Comparison of ENCODE assay signal across 24 cellular contexts in the genomic region with DNA sequence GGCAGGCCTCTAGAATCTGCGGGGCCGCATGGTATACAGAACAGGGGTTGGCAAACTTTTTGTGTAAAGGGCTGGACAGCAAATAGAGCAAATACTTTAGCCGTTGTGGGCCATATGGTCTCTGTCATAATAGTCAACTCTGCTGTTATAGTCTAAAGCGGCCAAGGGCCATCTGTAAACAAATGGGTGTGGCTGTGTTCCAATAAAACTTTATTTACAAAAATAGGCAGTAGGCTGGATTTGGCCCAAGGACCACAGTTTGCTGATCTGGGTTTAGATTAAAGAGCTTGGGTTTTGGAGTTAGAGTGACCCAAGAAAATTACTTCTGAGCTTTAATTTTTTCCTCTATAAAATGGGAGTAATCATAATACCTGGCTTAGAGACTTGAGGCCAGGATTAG. TPM values are rescaled to one million over a fixed set of nuclear protein-coding genes. Genes with fewer than 3 reads are reported as not detected.
A peak's percentile ranks its signal among the peaks of the same experiment; 100 is the strongest.
DNase-seq lines count a peak whose midpoint lies in the region; ATAC-seq, FAIRE-seq and TF ChIP-seq lines count a peak whose summit lies in the region.
"Had no signal": no experiment of that assay in that cellular context is flagged by ENCODE, and none has a peak within 500 bp of the region (broad histone marks: within the 10 kb centered on the region; RNA-seq: fewer than 3 reads in every experiment).

No MANE protein-coding gene starts in this region.

- H3K23ac ChIP-seq in IMR-90 (ENCODE audit: low read depth, low read length): peak overlapping the region; percentile 10; the same call in 1 of the 2 replicates

- H3K4me3 Mint-ChIP-seq in mesothelial cell of epicardium (no peak overlapping the region), osteocyte (ENCODE audit: unreplicated experiment) (no peak overlapping the region), neural progenitor cell (no peak overlapping the region)
- H3K4me3 Mint-ChIP-seq: activated naive CD4-positive, alpha-beta T cell treated with anti-CD3 and anti-CD28 coated beads, Interleukin-2, amount 10 ng/mL, durations not matched to agents 7 days and 5 days; activated T-cell treated with anti-CD3 and anti-CD28 coated beads, Interleukin-2, amount 50 U/mL, for 72 hours; CD8-positive, alpha-beta T cell had no signal

- H3K9me3 ChIP-seq in IMR-90 (ENCODE audit: control insufficient read depth, insufficient read depth, low read length) (no peaks in the 10 kb centered on the region), K562 (replicated peaks; ENCODE audit: control insufficient read depth, insufficient read depth, low read depth, low read length) (no peaks in the 10 kb centered on the region), tibial artery (no peaks in the 10 kb centered on the region), neural progenitor cell (ENCODE audit: low read depth) (no peaks in the 10 kb centered on the region)

- H3K36me3 ChIP-seq in IMR-90 (ENCODE audit: control insufficient read depth, insufficient read depth, low read length) (peaks cover 59% of the 10 kb centered on the region; the same call in 1 of the 2 replicates), K562 (ENCODE audit: control insufficient read depth, insufficient read depth, low read length) (no peaks in the 10 kb centered on the region), tibial artery (peaks cover 0 to 14% (median 14%) of the 10 kb centered on the region in 3 donors), neural progenitor cell (no peaks in the 10 kb centered on the region)
- H3K36me3 ChIP-seq: cardiac muscle cell had no signal

- TF ChIP-seq POLR2A in IMR-90 (IDR thresholded peaks at IDR 0.05; ENCODE audit: low read depth, low read length): no peak
- TF ChIP-seq POLR2A in K562 (conservative IDR thresholded peaks at IDR 0.05): no peak

- H3K18ac ChIP-seq in IMR-90 (ENCODE audit: low read depth, low read length): peak overlapping the region; percentile 62

- dilution Hi-C loops in IMR-90 (cut with HindIII; ENCODE audit: low sequenced_read_pairs, unreplicated experiment): no loop called here

- TF ChIP-seq RAD21 in IMR-90 (IDR thresholded peaks at IDR 0.05; ENCODE audit: low read length) (no peak), K562 (CRISPR knock-in tag; conservative IDR thresholded peaks at IDR 0.05 in 1 of 2, IDR thresholded peaks at IDR 0.05 in 1 of 2) (no peak)

- POLR2A ChIA-PET in IMR-90 (lab: Charles Lee; ENCODE audit: unreplicated experiment) (no interaction called here), K562 (lab: Yijun Ruan, JAX) (no interaction called here)

- peaks cover 46% of the 10 kb centered on the region for H3K4me1 Mint-ChIP-seq in mesothelial cell of epicardium
- peaks cover 64% of the 10 kb centered on the region for H3K4me1 Mint-ChIP-seq in osteocyte (ENCODE audit: unreplicated experiment)
- peaks cover 22% of the 10 kb centered on the region for H3K4me1 Mint-ChIP-seq in neural progenitor cell
- H3K4me1 Mint-ChIP-seq: activated naive CD4-positive, alpha-beta T cell treated with anti-CD3 and anti-CD28 coated beads, Interleukin-2, amount 10 ng/mL, durations not matched to agents 7 days and 5 days had no signal

- H3K9me3 Mint-ChIP-seq in mesothelial cell of epicardium: no peaks in the 10 kb centered on the region
- H3K9me3 Mint-ChIP-seq in osteocyte (ENCODE audit: unreplicated experiment): no peaks in the 10 kb centered on the region
- no peaks in the 10 kb centered on the region for H3K9me3 Mint-ChIP-seq in neural progenitor cell
- H3K9me3 Mint-ChIP-seq: activated naive CD4-positive, alpha-beta T cell treated with anti-CD3 and anti-CD28 coated beads, Interleukin-2, amount 10 ng/mL, durations not matched to agents 7 days and 5 days; activated T-cell treated with anti-CD3 and anti-CD28 coated beads, Interleukin-2, amount 50 U/mL, for 72 hours; CD8-positive, alpha-beta T cell had no signal

- H3K9me1 ChIP-seq in IMR-90 (ENCODE audit: insufficient read depth, low read length): peaks cover 26% of the 10 kb centered on the region
- no peaks in the 10 kb centered on the region for H3K9me1 ChIP-seq in K562 (ENCODE audit: control insufficient read depth, insufficient read depth, low read length)

- DNase-seq in IMR-90 (no peak), K562 (ENCODE audit: extremely low read depth in 1 of 4, low spot score in 3 of 4) (no peak), mesothelial cell of epicardium (ENCODE audit: low spot score in 2 of 2, unreplicated experiment in 2 of 2) (no peak), tibial artery (no peak), osteocyte (ENCODE audit: extremely low spot score, unreplicated experiment) (no peak), neural progenitor cell (ENCODE audit: low spot score) (no peak)
- DNase-seq: activated CD4-positive, alpha-beta T cell treated with anti-CD3 and anti-CD28 coated beads for 4 hours; activated naive CD4-positive, alpha-beta T cell treated with anti-CD3 and anti-CD28 coated beads, Interleukin-2, amount 10 ng/mL, durations not matched to agents 7 days and 5 days; activated T-cell treated with anti-CD3 and anti-CD28 coated beads, Interleukin-2, amount 50 U/mL, for 72 hours; amygdala; CD8-positive, alpha-beta T cell; dermis blood vessel endothelial cell; DMS53; kidney; NCI-H2029 treated with DMSO at 0.1 percent for 48 hours; NCI-H345; substantia nigra had no signal

- H2BK5ac ChIP-seq in IMR-90 (ENCODE audit: low read depth, low read length, poor library complexity, severe bottlenecking): peak overlapping the region; percentile 64

- in situ Hi-C loops in IMR-90 (cut with MboI; ENCODE audit: low sequenced_read_pairs) (no loop called here), K562 (cut with MboI) (no loop called here)

- no peak for FAIRE-seq in K562 (lab: Jason Lieb, UNC)
- FAIRE-seq: frontal cortex, kidney had no signal

- H2BK20ac ChIP-seq in IMR-90 (ENCODE audit: low read depth, low read length): peak overlapping the region; percentile 69

- H2AK9ac ChIP-seq in IMR-90 (replicated peaks; ENCODE audit: low read depth, low read length, poor library complexity): no peak overlapping the region

- peak overlapping the region; percentile 37; the same call in 1 of the 2 replicates for H3K9ac ChIP-seq in IMR-90 (ENCODE audit: low read depth, low read length)
- H3K9ac ChIP-seq in K562 (ENCODE audit: insufficient read depth in 1 of 2, low read depth in 2 of 2, low read length in 2 of 2): no peak overlapping the region
- H3K9ac ChIP-seq in neural progenitor cell: no peak overlapping the region

- H3K27me3 Mint-ChIP-seq in mesothelial cell of epicardium (ENCODE audit: low read depth) (no peaks in the 10 kb centered on the region), osteocyte (ENCODE audit: unreplicated experiment) (no peaks in the 10 kb centered on the region), neural progenitor cell (ENCODE audit: insufficient read depth, low read depth) (peaks cover 2% of the 10 kb centered on the region)

- H3K14ac ChIP-seq in IMR-90 (replicated peaks; ENCODE audit: low read depth, low read length): no peak overlapping the region

- H3K79me2 ChIP-seq in K562 (ENCODE audit: control insufficient read depth, insufficient read depth, low read length) (no peaks in the 10 kb centered on the region), neural progenitor cell (ENCODE audit: low read depth) (no peaks in the 10 kb centered on the region)

- peak overlapping the region; percentile 16; the same call in 1 of the 2 replicates for H4K5ac ChIP-seq in IMR-90 (ENCODE audit: low read depth, low read length)

- intact Hi-C loops in IMR-90 (cut with micrococcal nuclease) (no loop called here), K562 (cut with micrococcal nuclease) (no loop called here), tibial artery (cut with DNase I; ENCODE audit: low total_unique reads) (no loop called here)

- TF ChIP-seq EP300 in K562 (IDR thresholded peaks at IDR 0.05; ENCODE audit: low read length): no peak

- H3K27me3 ChIP-seq in IMR-90 (ENCODE audit: control insufficient read depth, insufficient read depth, low read length): no peaks in the 10 kb centered on the region
- peaks cover 2 to 40% of the 10 kb centered on the region in 2 experiments; a peak in 4 of 5 replicates for H3K27me3 ChIP-seq in K562 (ENCODE audit: control insufficient read depth in 2 of 2, insufficient read depth in 2 of 2, low read length in 2 of 2)
- no peaks in the 10 kb centered on the region for H3K27me3 ChIP-seq in tibial artery
- H3K27me3 ChIP-seq in neural progenitor cell: no peaks in the 10 kb centered on the region
- H3K27me3 ChIP-seq: cardiac muscle cell had no signal

- 0 out of 3 replicates have a peak overlapping the region, but pooled peaks have one; percentile 12 for H2BK15ac ChIP-seq in IMR-90 (ENCODE audit: low read depth, low read length)

- peak overlapping the region in 1 of 2 experiments; percentile 11; a peak in 1 of 4 replicates for H4K8ac ChIP-seq in IMR-90 (ENCODE audit: low read depth in 2 of 2, low read length in 2 of 2)

- peaks cover 11% of the 10 kb centered on the region for H3K36me3 Mint-ChIP-seq in mesothelial cell of epicardium
- H3K36me3 Mint-ChIP-seq in osteocyte (ENCODE audit: unreplicated experiment): peaks cover 8% of the 10 kb centered on the region
- H3K36me3 Mint-ChIP-seq in neural progenitor cell: peaks cover 3% of the 10 kb centered on the region
- H3K36me3 Mint-ChIP-seq: activated naive CD4-positive, alpha-beta T cell treated with anti-CD3 and anti-CD28 coated beads, Interleukin-2, amount 10 ng/mL, durations not matched to agents 7 days and 5 days; CD8-positive, alpha-beta T cell had no signal

- peak overlapping the region; percentile 72 for H3K27ac Mint-ChIP-seq in mesothelial cell of epicardium
- H3K27ac Mint-ChIP-seq in osteocyte (ENCODE audit: unreplicated experiment): no peak overlapping the region
- H3K27ac Mint-ChIP-seq in neural progenitor cell: no peak overlapping the region
- H3K27ac Mint-ChIP-seq: activated naive CD4-positive, alpha-beta T cell treated with anti-CD3 and anti-CD28 coated beads, Interleukin-2, amount 10 ng/mL, durations not matched to agents 7 days and 5 days; activated T-cell treated with anti-CD3 and anti-CD28 coated beads, Interleukin-2, amount 50 U/mL, for 72 hours; CD8-positive, alpha-beta T cell had no signal

- H3K4me2 ChIP-seq in IMR-90 (ENCODE audit: low read depth, low read length) (no peak overlapping the region; the same call in 1 of the 2 replicates), K562 (ENCODE audit: insufficient read depth, low read length) (no peak overlapping the region), neural progenitor cell (no peak overlapping the region)

- ATAC-seq in IMR-90 (ENCODE audit: low read depth) (peak; percentile 4; the same call in 1 of the 2 replicates), K562 (no peak), esophagus mucosa (no peak), HG02981 (IDR thresholded peaks at IDR 0.05; ENCODE audit: unreplicated experiment) (no peak)
- ATAC-seq: activated T-cell treated with anti-CD3 and anti-CD28 coated beads, Interleukin-2, amount 50 U/mL, for 72 hours; CD8-positive, alpha-beta T cell; sciatic nerve had no signal

- no peak for TF ChIP-seq CTCF in IMR-90 (conservative IDR thresholded peaks at IDR 0.05; ENCODE audit: low read depth, low read length)
- TF ChIP-seq CTCF in K562 (IDR thresholded peaks at IDR 0.05 in 2 of 3, conservative IDR thresholded peaks at IDR 0.05 in 1 of 3; ENCODE audit: insufficient read depth in 2 of 3, low read depth in 1 of 3, low read length in 3 of 3): no peak
- TF ChIP-seq CTCF in mesothelial cell of epicardium (IDR thresholded peaks at IDR 0.05; ENCODE audit: unreplicated experiment): no peak
- no peak for TF ChIP-seq CTCF in tibial artery (IDR thresholded peaks at IDR 0.05)
- TF ChIP-seq CTCF in osteocyte (IDR thresholded peaks at IDR 0.05): no peak
- TF ChIP-seq CTCF in neural progenitor cell (IDR thresholded peaks at IDR 0.05): no peak

- BruUV-seq in IMR-90 (replicated peaks; lab: Mats Ljungman, UMichigan) (no TSS peak), K562 (replicated peaks; lab: Mats Ljungman, UMichigan) (no TSS peak)

- H2BK120ac ChIP-seq in IMR-90 (ENCODE audit: low read depth, low read length): peak overlapping the region; percentile 61

- H3K27ac ChIP-seq in IMR-90 (ENCODE audit: insufficient read depth, low read length) (peak overlapping the region; percentile 95; the same call in 1 of the 2 replicates), K562 (ENCODE audit: extremely low read depth, low read depth, low read length) (no peak overlapping the region), tibial artery (peak overlapping the region; percentile 1 to 79), neural progenitor cell (no peak overlapping the region)
- H3K27ac ChIP-seq: cardiac muscle cell had no signal

- no peaks in the 10 kb centered on the region for H3F3A ChIP-seq in neural progenitor cell (ENCODE audit: low read depth)

- peaks cover 0 to 41% of the 10 kb centered on the region in 2 experiments; a peak in 2 of 4 replicates for H3K79me1 ChIP-seq in IMR-90 (ENCODE audit: low read depth in 1 of 2, low read length in 2 of 2)

- H2AK5ac ChIP-seq in IMR-90 (ENCODE audit: low read depth, low read length): peak overlapping the region; percentile 36; the same call in 1 of the 2 replicates

- H2AFZ ChIP-seq in IMR-90 (replicated peaks; ENCODE audit: low read length, poor library complexity) (no peak overlapping the region), K562 (ENCODE audit: low read depth, low read length) (no peak overlapping the region), neural progenitor cell (replicated peaks) (no peak overlapping the region)

- peak overlapping the region; percentile 4; the same call in 1 of the 2 replicates for H4K91ac ChIP-seq in IMR-90 (ENCODE audit: insufficient read depth, low read depth, low read length)

- H3K4ac ChIP-seq in IMR-90 (ENCODE audit: low read depth, low read length): peak overlapping the region; percentile 42; the same call in 1 of the 2 replicates

- H3K4me1 ChIP-seq in IMR-90 (ENCODE audit: control insufficient read depth, insufficient read depth, low read length) (peaks cover 54% of the 10 kb centered on the region), K562 (replicated peaks in 1 of 2; ENCODE audit: control insufficient read depth in 2 of 2, insufficient read depth in 2 of 2, low read length in 2 of 2) (no peaks in the 10 kb centered on the region), tibial artery (peaks cover 0 to 49% (median 30%) of the 10 kb centered on the region in 4 donors), neural progenitor cell (peaks cover 3% of the 10 kb centered on the region)

- H4K20me1 ChIP-seq in IMR-90 (ENCODE audit: insufficient read depth, low read length) (peaks cover 14% of the 10 kb centered on the region), K562 (replicated peaks; ENCODE audit: control insufficient read depth, insufficient read depth, low read length) (no peaks in the 10 kb centered on the region), neural progenitor cell (ENCODE audit: low read depth) (peaks cover 3% of the 10 kb centered on the region)

- no CpG with 5 or more reads among the region's 4 CpGs for WGBS in IMR-90 (ENCODE audit: extremely low coverage in 2 of 2, insufficient read length in 1 of 2), 2 experiments
- WGBS in K562 (ENCODE audit: insufficient coverage, low coverage, missing lambda C conversion rate): 0% methylated on average over 4 of the region's 4 CpGs

- no peak overlapping the region for H3K4me3 ChIP-seq in IMR-90 (ENCODE audit: insufficient read depth, low read depth, low read length)
- no peak overlapping the region for H3K4me3 ChIP-seq in K562
- H3K4me3 ChIP-seq in tibial artery: no peak overlapping the region
- no peak overlapping the region for H3K4me3 ChIP-seq in neural progenitor cell
- H3K4me3 ChIP-seq: cardiac muscle cell, lung had no signal

- CTCF ChIA-PET in IMR-90 (lab: Yijun Ruan, JAX) (no interaction called here), K562 (lab: Yijun Ruan, JAX; ENCODE audit: low intra/inter-chr PET ratio) (no interaction called here)

- no peak overlapping the region for H3K56ac ChIP-seq in IMR-90 (ENCODE audit: extremely low read depth, insufficient read depth, low read length)

RNA-seq across cellular contexts. Expression of a gene that starts 32.7 kb away (rescaled TPM):
- total RNA-seq in IMR-90 (2012; rRNA removed): 11.3 and 11.4 TPM in 2 replicates
- polyA plus RNA-seq in IMR-90 (2012; rRNA removed): 80.8 and 87.9 TPM in 2 replicates
- polyA plus RNA-seq in IMR-90 (2012; cell fraction: cytosol; rRNA removed): 107 and 230 TPM in 2 replicates
- 78.8 and 81.4 TPM in 2 replicates for polyA plus RNA-seq in IMR-90 (2012; cell fraction: nucleus; rRNA removed; ENCODE audit: low replicate concordance)
- not detected in 2 replicates for total RNA-seq in K562 (2011; cell fraction: chromatin; rRNA removed; ENCODE audit: low replicate concordance)
- not detected in 2 replicates for total RNA-seq in K562 (2011; cell fraction: nucleolus; rRNA removed)
- not detected in 2 replicates for total RNA-seq in K562 (2011; cell fraction: nucleoplasm; rRNA removed)
- total RNA-seq in K562 (2014; rRNA removed): not detected in 2 replicates
- not detected in 2 replicates for total RNA-seq in K562 (2014; rRNA removed; fragmentation: Illumina TruSeq; extraction: Trizol)
- total RNA-seq in K562 (2015; rRNA removed; fragmentation: Illumina TruSeq; extraction: Trizol): not detected in 2 replicates
- total RNA-seq in K562 (2021): 0.56 and 0.66 TPM in 2 replicates
- polyA plus RNA-seq in K562 (2011; rRNA removed): not detected in 2 replicates
- polyA plus RNA-seq in K562 (2011; cell fraction: cytosol; rRNA removed): 0.10 TPM in 1 of 2 replicates, not detected in the other
- 0.33 TPM in 1 of 2 replicates, not detected in the other for polyA plus RNA-seq in K562 (2011; cell fraction: nucleus; rRNA removed)
- polyA plus RNA-seq in K562 (2012): not detected in 2 replicates
- polyA plus RNA-seq in K562 (2014; fragmentation: Illumina TruSeq; extraction: Trizol): not detected in 2 replicates
- polyA plus RNA-seq in K562 (2014; fragmentation: Nextera tagmentation; extraction: Ambion mirVana): not detected
- not detected in 2 replicates for polyA plus RNA-seq in K562 (2014; rRNA removed)
- polyA minus RNA-seq in K562 (2011; rRNA and poly(A)+ RNA removed): not detected in 2 replicates
- 2.7 TPM in 1 of 2 replicates, not detected in the other for polyA minus RNA-seq in K562 (2011; cell fraction: cytosol; rRNA and poly(A)+ RNA removed)
- 0.13 TPM in 1 of 2 replicates, not detected in the other for polyA minus RNA-seq in K562 (2011; cell fraction: nucleus; rRNA and poly(A)+ RNA removed)
- 283 to 297 TPM (median 296 TPM) in 3 replicates for total RNA-seq in mesothelial cell of epicardium
- total RNA-seq in esophagus mucosa: 39.5 TPM
- total RNA-seq in osteocyte: 211 and 240 TPM in 2 replicates
- 84.3 and 163 TPM in 2 replicates for total RNA-seq in neural progenitor cell (ENCODE audit: low replicate concordance)
- total RNA-seq: activated T-cell treated with anti-CD3 and anti-CD28 coated beads, Interleukin-2, amount 50 U/mL, for 72 hours; CD8-positive, alpha-beta T cell; T-helper 1 cell treated with Interleukin-12 subunit alpha and Interleukin-12 subunit beta and Interleukin-4 antibody, amounts not matched to agents 30 ng/mL and 1 ng/mL, for 36 hours had no signal

Comparison
In these comparisons a context has a peak if more than half of its experiments do, and no peak if none do; other contexts are left out.
1. H3K27ac ChIP-seq: peak in IMR-90 (single experiment) and tibial artery (2 of 2); none in K562 (single experiment) and neural progenitor cell (single experiment).